In the genomic region with DNA sequence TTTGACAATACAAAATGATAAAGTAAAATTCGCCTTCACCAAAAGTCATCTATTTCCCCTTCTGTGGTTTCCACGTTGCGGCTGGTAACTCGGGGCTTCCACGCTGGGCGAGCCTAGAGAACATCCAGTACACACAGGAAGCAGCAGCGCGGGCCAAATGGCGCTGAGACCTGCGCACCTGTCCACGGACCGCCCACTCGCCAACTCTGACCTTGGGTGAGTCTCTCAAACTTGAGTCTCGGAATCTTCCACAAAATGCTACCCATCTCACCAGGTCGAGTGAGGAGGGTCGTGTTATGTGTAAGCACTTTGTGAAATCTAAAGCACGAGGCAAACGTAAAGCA, we compare ENCODE assay signal across 8 cellular contexts. TPM values are rescaled to one million over a fixed set of nuclear protein-coding genes. Genes with fewer than 3 reads are reported as not detected.
A peak's percentile ranks its signal among the peaks of the same experiment; 100 is the strongest.
DNase-seq lines count a peak whose midpoint lies in the region; ATAC-seq, FAIRE-seq and TF ChIP-seq lines count a peak whose summit lies in the region.

No MANE protein-coding gene starts in this region.

- H3K4me3 ChIP-seq in fibroblast of pulmonary artery (replicated peaks; ENCODE audit: low read depth, low read length) (peak overlapping the region; percentile 87), prostate gland (peak overlapping the region; percentile 54 to 58)

- no peak for ATAC-seq in Right ventricle myocardium inferior
- peak; percentile 35 for ATAC-seq in HG03066 (IDR thresholded peaks at IDR 0.05; ENCODE audit: low read depth, unreplicated experiment)

- TF ChIP-seq POLR2A in prostate gland (IDR thresholded peaks at IDR 0.05) = no peak

- TF ChIP-seq CTCF in fibroblast of pulmonary artery (IDR thresholded peaks at IDR 0.05; ENCODE audit: low read length, missing control alignments) (no peak), prostate gland (IDR thresholded peaks at IDR 0.05) (no peak), D721Med (IDR thresholded peaks at IDR 0.05; ENCODE audit: insufficient read depth, missing control alignments) (no peak)

- DNase-seq in Right ventricle myocardium inferior (ENCODE audit: missing footprints) = peak; percentile 74
- DNase-seq in cardiac septum (ENCODE audit: low spot score) = no peak
- DNase-seq in NCI-H748 treated with DMSO at 0.1 percent for 48 hours (lab: John Stamatoyannopoulos, UW) = peak; percentile 73
- peak; percentile 85 for DNase-seq in activated CD8-positive, alpha-beta memory T cell treated with anti-CD3 and anti-CD28 coated beads, Interleukin-2, amount 50 U/mL, for 48 hours
- DNase-seq in fibroblast of pulmonary artery (ENCODE audit: low read depth) = no peak
- peak; percentile 32 for DNase-seq in prostate gland (ENCODE audit: low spot score)
- no peak for DNase-seq in D721Med (ENCODE audit: insufficient read length, low spot score)

- under 1% methylated on average over 18 of the region's 18 CpGs for WGBS in prostate gland

- H3K9me3 ChIP-seq in prostate gland = no peaks in the 10 kb centered on the region

- no peaks in the 10 kb centered on the region for H3K36me3 ChIP-seq in prostate gland

- no peak for FAIRE-seq in D721Med (lab: Jason Lieb, UNC)

- H3K27me3 ChIP-seq in prostate gland (replicated peaks; ENCODE audit: insufficient read depth) = no peaks in the 10 kb centered on the region

- no peaks in the 10 kb centered on the region for H3K4me1 ChIP-seq in prostate gland (replicated peaks)

- H3K27ac ChIP-seq in prostate gland = peak overlapping the region; percentile 51 to 71

- intact Hi-C loops in Right ventricle myocardium inferior (cut with DNase I) (loop anchor here (5.0 kb wide), 1 partner anchor 487 kb away; a partner anchor contains a TSS), cardiac septum (cut with DNase I) (loop anchor here (5.0 kb wide), 1 partner anchor 482 kb away; no protein-coding TSS in a partner anchor), prostate gland (cut with DNase I) (loop anchor here (5.0 kb wide), 2 partner anchors 202 to 322 kb away; no protein-coding TSS in a partner anchor)

RNA-seq across cellular contexts. Expression of a gene that starts 0.8 kb away (rescaled TPM):
- total RNA-seq in Right ventricle myocardium inferior (7.8 TPM), cardiac septum (9.4 TPM), prostate gland (10 to 100 TPM; 11.2 to 11.6 TPM)

RNA-seq across cellular contexts. Expression of a gene that starts 57.7 kb away (rescaled TPM):
- total RNA-seq in Right ventricle myocardium inferior = 0.38 TPM
- total RNA-seq in cardiac septum = 1.6 TPM
- 1 to 10 TPM in 1 of 2 donors, under 1 TPM in 1; 0.59 to 1.1 TPM for total RNA-seq in prostate gland

Comparison
In these comparisons a context has a peak if more than half of its experiments do, and no peak if none do; other contexts are left out.
1. DNase-seq: peak in Right ventricle myocardium inferior (single experiment), NCI-H748 treated with DMSO at 0.1 percent for 48 hours (single experiment), activated CD8-positive, alpha-beta memory T cell treated with anti-CD3 and anti-CD28 coated beads, Interleukin-2, amount 50 U/mL, for 48 hours (single experiment) and prostate gland (single experiment); none in cardiac septum (single experiment), fibroblast of pulmonary artery (single experiment) and D721Med (single experiment).